13 cellular contexts compared by ENCODE assay signal in genomic region chr20:24871429-24872213, GRCh38.
DNase-seq lines count a peak whose midpoint lies in the region; TF ChIP-seq lines count a peak whose summit lies in the region.
"Had no signal": no experiment of that assay in that cellular context is flagged by ENCODE, and none has a peak within 500 bp of the region (broad histone marks: within the 10 kb centered on the region; RNA-seq: fewer than 3 reads in every experiment).

No MANE protein-coding gene starts in this region.

- no peaks in the 10 kb centered on the region for H3K36me3 ChIP-seq in A673 (ENCODE audit: insufficient read depth, low read length, poor library complexity, severe bottlenecking)
- H3K36me3 ChIP-seq in HEK293 (ENCODE audit: control insufficient read depth in 2 of 2, insufficient read depth in 1 of 2, low read length in 2 of 2) = no peaks in the 10 kb centered on the region
- no peaks in the 10 kb centered on the region for H3K36me3 ChIP-seq in CD4-positive, alpha-beta memory T cell (ENCODE audit: insufficient read depth, low read length)

- H3K4me3 ChIP-seq in A673 (ENCODE audit: low read depth, low read length, poor library complexity, severe bottlenecking) (no peak overlapping the region), HEK293 (ENCODE audit: low read depth, low read length) (no peak overlapping the region), choroid plexus epithelial cell (ENCODE audit: low read depth, low read length) (no peak overlapping the region)
- no peak overlapping the region for H3K4me3 ChIP-seq in CD4-positive, alpha-beta memory T cell (ENCODE audit: low read length in 2 of 2)

- no peak for TF ChIP-seq CTCF in A673 (conservative IDR thresholded peaks at IDR 0.05; ENCODE audit: low read depth, low read length)
- TF ChIP-seq CTCF in HEK293 (tag by site-specific recombination; IDR thresholded peaks at IDR 0.05) = no peak
- no peak for TF ChIP-seq CTCF in choroid plexus epithelial cell (conservative IDR thresholded peaks at IDR 0.05; ENCODE audit: low read depth, low read length)

- no peak overlapping the region for H3K4me3 Mint-ChIP-seq in CD4-positive, alpha-beta memory T cell
- H3K4me3 Mint-ChIP-seq: CD4-positive, CD25-positive, alpha-beta regulatory T cell had no signal

- peaks cover 2 to 11% of the 10 kb centered on the region in 2 donors for H3K27me3 Mint-ChIP-seq in CD4-positive, alpha-beta memory T cell

- H3K4me1 Mint-ChIP-seq in CD4-positive, alpha-beta memory T cell = no peaks in the 10 kb centered on the region
- H3K4me1 Mint-ChIP-seq: CD4-positive, CD25-positive, alpha-beta regulatory T cell had no signal

- H3K9me3 Mint-ChIP-seq in CD4-positive, alpha-beta memory T cell = peaks cover 0 to 2% (median 0%) of the 10 kb centered on the region in 8 donors

- no peaks in the 10 kb centered on the region for H3K27me3 ChIP-seq in A673 (replicated peaks; ENCODE audit: insufficient read depth, low read depth, low read length, poor library complexity)
- H3K27me3 ChIP-seq in CD4-positive, alpha-beta memory T cell (ENCODE audit: insufficient read depth, low read length) = no peaks in the 10 kb centered on the region

- H3K27ac Mint-ChIP-seq in CD4-positive, alpha-beta memory T cell = no peak overlapping the region
- H3K27ac Mint-ChIP-seq: CD4-positive, CD25-positive, alpha-beta regulatory T cell had no signal

- intact Hi-C loops in A673 (cut with micrococcal nuclease; ENCODE audit: unreplicated experiment) = no loop called here
- intact Hi-C loops in CD4-positive, alpha-beta memory T cell (cut with micrococcal nuclease) = no loop called here

- H3K4me1 ChIP-seq in A673 (ENCODE audit: insufficient read depth, low read length, poor library complexity, severe bottlenecking) (no peaks in the 10 kb centered on the region), HEK293 (ENCODE audit: control insufficient read depth, insufficient read depth, low read length) (no peaks in the 10 kb centered on the region)
- H3K4me1 ChIP-seq in CD4-positive, alpha-beta memory T cell (ENCODE audit: insufficient read depth, low read length) = no peaks in the 10 kb centered on the region

- peak; percentile 5 for DNase-seq in A673 (ENCODE audit: low spot score)
- peak; percentile 4 for DNase-seq in choroid plexus epithelial cell (ENCODE audit: low read depth)
- peak; percentile 29 for DNase-seq in occipital lobe (lab: John Stamatoyannopoulos, UW)
- no peak for DNase-seq in NCI-H2029 (lab: John Stamatoyannopoulos, UW)
- DNase-seq in A172 (ENCODE audit: low spot score) = no peak
- DNase-seq in CD4-positive, alpha-beta memory T cell = no peak
- DNase-seq in T-helper 1 cell = no peak
- DNase-seq: CD4-positive, CD25-positive, alpha-beta regulatory T cell; KG1; NCI-H1930; NCI-H526 treated with DMSO at 0.1 percent for 48 hours; PC-3 had no signal

- H3K27ac ChIP-seq in A673 (ENCODE audit: low read depth, low read length, poor library complexity, severe bottlenecking) (no peak overlapping the region), HEK293 (ENCODE audit: extremely low read depth, low read depth, low read length) (no peak overlapping the region)
- no peak overlapping the region for H3K27ac ChIP-seq in CD4-positive, alpha-beta memory T cell (ENCODE audit: low read depth, low read length)

- CTCF ChIA-PET in A673 (lab: Charles Lee) (no interaction called here), HEK293 (lab: Yijun Ruan, JAX) (interaction anchor here (0.6 kb wide), 1 partner anchor 352 kb away, joined by 3 read pairs; no protein-coding TSS in a partner anchor)
- CTCF ChIA-PET in CD4-positive, alpha-beta memory T cell (lab: Charles Lee; ENCODE audit: partially characterized antibody) = no interaction called here

- no peaks in the 10 kb centered on the region for H3K9me3 ChIP-seq in A673 (ENCODE audit: low read depth, low read length, poor library complexity, severe bottlenecking)
- H3K9me3 ChIP-seq in HEK293 (ENCODE audit: control insufficient read depth, insufficient read depth, low read depth, low read length) = no peaks in the 10 kb centered on the region
- no peaks in the 10 kb centered on the region for H3K9me3 ChIP-seq in CD4-positive, alpha-beta memory T cell (ENCODE audit: control insufficient read depth in 1 of 2, low read length in 2 of 2)

- POLR2A ChIA-PET in A673 (lab: Charles Lee; ENCODE audit: low non-redundant PET) (no interaction called here), HEK293 (lab: Yijun Ruan, JAX) (no interaction called here)
- POLR2A ChIA-PET in CD4-positive, alpha-beta memory T cell (lab: Charles Lee; ENCODE audit: partially characterized antibody) = no interaction called here

- H3K36me3 Mint-ChIP-seq in CD4-positive, alpha-beta memory T cell = no peaks in the 10 kb centered on the region
- H3K36me3 Mint-ChIP-seq: CD4-positive, CD25-positive, alpha-beta regulatory T cell had no signal

- BruUV-seq in A673 (replicated peaks; lab: Mats Ljungman, UMichigan) = no TSS peak

TF ChIP-seq in HEK293, 187 proteins besides CTCF, POLR2A, EP300 and RAD21:
- TF ChIP-seq ZNF157 (tag by site-specific recombination; IDR thresholded peaks at IDR 0.05) = no peak
- TF ChIP-seq ZFHX2 (tag by site-specific recombination; conservative IDR thresholded peaks at IDR 0.05) = peak; percentile 60
- peak; percentile 31; the same call in 1 of the 2 replicates for TF ChIP-seq EGR2 (tag by site-specific recombination; IDR thresholded peaks at IDR 0.05; ENCODE audit: low read depth)

Comparison
In these comparisons a context has a peak if more than half of its experiments do, and no peak if none do; other contexts are left out.
1. DNase-seq: peak in A673 (single experiment), choroid plexus epithelial cell (single experiment) and occipital lobe (single experiment); none in NCI-H2029 (single experiment), A172 (single experiment), CD4-positive, alpha-beta memory T cell (0 of 5) and T-helper 1 cell (0 of 5).